In the genomic region with DNA sequence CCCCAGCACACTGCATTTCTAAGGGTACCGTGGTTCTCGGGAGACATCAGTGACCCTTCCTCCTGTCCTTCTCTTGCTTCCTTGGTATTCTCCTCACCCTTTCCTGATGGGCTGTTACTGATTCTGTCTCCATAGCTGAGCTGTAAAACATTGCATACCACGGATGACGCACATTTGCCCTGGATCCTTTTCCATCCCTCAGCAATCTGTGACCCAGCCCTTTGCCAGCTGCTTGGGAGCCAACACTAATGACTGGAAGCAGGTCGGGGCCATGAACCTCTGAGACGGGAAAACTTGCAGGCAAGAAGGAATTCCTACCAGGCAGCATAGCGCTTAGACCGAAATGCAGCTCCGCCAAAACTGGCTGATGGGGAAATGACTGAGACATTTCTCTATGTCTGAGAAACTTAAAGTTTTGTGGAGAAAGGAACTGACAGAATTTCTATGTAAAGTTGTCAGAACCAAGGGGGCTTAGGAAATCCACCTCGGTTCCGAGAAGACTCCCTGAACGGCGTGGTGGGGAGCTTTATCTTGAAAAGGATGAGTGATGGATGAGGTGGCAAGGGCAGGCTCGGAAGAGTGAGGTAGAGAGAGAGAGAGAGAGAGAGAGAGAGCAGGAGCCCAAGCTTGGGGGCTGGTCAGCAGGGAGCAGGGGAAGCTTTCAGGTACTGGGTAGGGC, we compare ENCODE assay signal across 1 cellular context.
TF ChIP-seq lines count a peak whose summit lies in the region.

No MANE protein-coding gene starts in this region.

TF ChIP-seq in SK-N-SH treated with all-trans-retinoic acid at 6 μM for 48 hours, 23 proteins besides CTCF, POLR2A, EP300 and RAD21 (continued from another document):
- TF ChIP-seq, protein P1, sequence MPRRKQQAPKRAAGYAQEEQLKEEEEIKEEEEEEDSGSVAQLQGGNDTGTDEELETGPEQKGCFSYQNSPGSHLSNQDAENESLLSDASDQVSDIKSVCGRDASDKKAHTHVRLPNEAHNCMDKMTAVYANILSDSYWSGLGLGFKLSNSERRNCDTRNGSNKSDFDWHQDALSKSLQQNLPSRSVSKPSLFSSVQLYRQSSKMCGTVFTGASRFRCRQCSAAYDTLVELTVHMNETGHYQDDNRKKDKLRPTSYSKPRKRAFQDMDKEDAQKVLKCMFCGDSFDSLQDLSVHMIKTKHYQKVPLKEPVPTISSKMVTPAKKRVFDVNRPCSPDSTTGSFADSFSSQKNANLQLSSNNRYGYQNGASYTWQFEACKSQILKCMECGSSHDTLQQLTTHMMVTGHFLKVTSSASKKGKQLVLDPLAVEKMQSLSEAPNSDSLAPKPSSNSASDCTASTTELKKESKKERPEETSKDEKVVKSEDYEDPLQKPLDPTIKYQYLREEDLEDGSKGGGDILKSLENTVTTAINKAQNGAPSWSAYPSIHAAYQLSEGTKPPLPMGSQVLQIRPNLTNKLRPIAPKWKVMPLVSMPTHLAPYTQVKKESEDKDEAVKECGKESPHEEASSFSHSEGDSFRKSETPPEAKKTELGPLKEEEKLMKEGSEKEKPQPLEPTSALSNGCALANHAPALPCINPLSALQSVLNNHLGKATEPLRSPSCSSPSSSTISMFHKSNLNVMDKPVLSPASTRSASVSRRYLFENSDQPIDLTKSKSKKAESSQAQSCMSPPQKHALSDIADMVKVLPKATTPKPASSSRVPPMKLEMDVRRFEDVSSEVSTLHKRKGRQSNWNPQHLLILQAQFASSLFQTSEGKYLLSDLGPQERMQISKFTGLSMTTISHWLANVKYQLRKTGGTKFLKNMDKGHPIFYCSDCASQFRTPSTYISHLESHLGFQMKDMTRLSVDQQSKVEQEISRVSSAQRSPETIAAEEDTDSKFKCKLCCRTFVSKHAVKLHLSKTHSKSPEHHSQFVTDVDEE (CRISPR knock-in tag; IDR thresholded peaks at IDR 0.05) = no peak
- TF ChIP-seq RARB (CRISPR knock-in tag; IDR thresholded peaks at IDR 0.05) (no peak), ZNF565 (CRISPR knock-in tag; conservative IDR thresholded peaks at IDR 0.05; ENCODE audit: low read depth) (no peak), BACH2 (CRISPR knock-in tag; IDR thresholded peaks at IDR 0.05; ENCODE audit: borderline replicate concordance) (no peak), CSDC2 (CRISPR knock-in tag; IDR thresholded peaks at IDR 0.05) (no peak), SNAI2 (CRISPR knock-in tag; IDR thresholded peaks at IDR 0.05) (no peak), ZNF8 (CRISPR knock-in tag; IDR thresholded peaks at IDR 0.05) (no peak), ZFP3 (CRISPR knock-in tag; IDR thresholded peaks at IDR 0.05) (no peak), TOX (CRISPR knock-in tag; IDR thresholded peaks at IDR 0.05; ENCODE audit: borderline replicate concordance) (no peak), TCF4 (CRISPR knock-in tag; IDR thresholded peaks at IDR 0.05; ENCODE audit: borderline replicate concordance) (no peak), ZNF70 (CRISPR knock-in tag; IDR thresholded peaks at IDR 0.05) (no peak), GLIS3 (CRISPR knock-in tag; IDR thresholded peaks at IDR 0.05) (no peak), ESRRG (CRISPR knock-in tag; IDR thresholded peaks at IDR 0.05) (no peak)
- TF ChIP-seq, protein P2, sequence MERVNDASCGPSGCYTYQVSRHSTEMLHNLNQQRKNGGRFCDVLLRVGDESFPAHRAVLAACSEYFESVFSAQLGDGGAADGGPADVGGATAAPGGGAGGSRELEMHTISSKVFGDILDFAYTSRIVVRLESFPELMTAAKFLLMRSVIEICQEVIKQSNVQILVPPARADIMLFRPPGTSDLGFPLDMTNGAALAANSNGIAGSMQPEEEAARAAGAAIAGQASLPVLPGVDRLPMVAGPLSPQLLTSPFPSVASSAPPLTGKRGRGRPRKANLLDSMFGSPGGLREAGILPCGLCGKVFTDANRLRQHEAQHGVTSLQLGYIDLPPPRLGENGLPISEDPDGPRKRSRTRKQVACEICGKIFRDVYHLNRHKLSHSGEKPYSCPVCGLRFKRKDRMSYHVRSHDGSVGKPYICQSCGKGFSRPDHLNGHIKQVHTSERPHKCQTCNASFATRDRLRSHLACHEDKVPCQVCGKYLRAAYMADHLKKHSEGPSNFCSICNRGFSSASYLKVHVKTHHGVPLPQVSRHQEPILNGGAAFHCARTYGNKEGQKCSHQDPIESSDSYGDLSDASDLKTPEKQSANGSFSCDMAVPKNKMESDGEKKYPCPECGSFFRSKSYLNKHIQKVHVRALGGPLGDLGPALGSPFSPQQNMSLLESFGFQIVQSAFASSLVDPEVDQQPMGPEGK (CRISPR knock-in tag; IDR thresholded peaks at IDR 0.05; ENCODE audit: borderline replicate concordance) = no peak
- TF ChIP-seq, protein P3, sequence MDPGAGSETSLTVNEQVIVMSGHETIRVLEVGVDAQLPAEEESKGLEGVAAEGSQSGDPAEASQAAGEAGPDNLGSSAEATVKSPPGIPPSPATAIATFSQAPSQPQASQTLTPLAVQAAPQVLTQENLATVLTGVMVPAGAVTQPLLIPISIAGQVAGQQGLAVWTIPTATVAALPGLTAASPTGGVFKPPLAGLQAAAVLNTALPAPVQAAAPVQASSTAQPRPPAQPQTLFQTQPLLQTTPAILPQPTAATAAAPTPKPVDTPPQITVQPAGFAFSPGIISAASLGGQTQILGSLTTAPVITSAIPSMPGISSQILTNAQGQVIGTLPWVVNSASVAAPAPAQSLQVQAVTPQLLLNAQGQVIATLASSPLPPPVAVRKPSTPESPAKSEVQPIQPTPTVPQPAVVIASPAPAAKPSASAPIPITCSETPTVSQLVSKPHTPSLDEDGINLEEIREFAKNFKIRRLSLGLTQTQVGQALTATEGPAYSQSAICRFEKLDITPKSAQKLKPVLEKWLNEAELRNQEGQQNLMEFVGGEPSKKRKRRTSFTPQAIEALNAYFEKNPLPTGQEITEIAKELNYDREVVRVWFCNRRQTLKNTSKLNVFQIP (CRISPR knock-in tag; IDR thresholded peaks at IDR 0.05; ENCODE audit: borderline replicate concordance, low read depth) = no peak
- TF ChIP-seq, protein P4, sequence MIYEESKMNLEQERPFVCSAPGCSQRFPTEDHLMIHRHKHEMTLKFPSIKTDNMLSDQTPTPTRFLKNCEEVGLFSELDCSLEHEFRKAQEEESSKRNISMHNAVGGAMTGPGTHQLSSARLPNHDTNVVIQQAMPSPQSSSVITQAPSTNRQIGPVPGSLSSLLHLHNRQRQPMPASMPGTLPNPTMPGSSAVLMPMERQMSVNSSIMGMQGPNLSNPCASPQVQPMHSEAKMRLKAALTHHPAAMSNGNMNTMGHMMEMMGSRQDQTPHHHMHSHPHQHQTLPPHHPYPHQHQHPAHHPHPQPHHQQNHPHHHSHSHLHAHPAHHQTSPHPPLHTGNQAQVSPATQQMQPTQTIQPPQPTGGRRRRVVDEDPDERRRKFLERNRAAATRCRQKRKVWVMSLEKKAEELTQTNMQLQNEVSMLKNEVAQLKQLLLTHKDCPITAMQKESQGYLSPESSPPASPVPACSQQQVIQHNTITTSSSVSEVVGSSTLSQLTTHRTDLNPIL (CRISPR knock-in tag; IDR thresholded peaks at IDR 0.05; ENCODE audit: low read depth) = no peak
